In the genomic region with DNA sequence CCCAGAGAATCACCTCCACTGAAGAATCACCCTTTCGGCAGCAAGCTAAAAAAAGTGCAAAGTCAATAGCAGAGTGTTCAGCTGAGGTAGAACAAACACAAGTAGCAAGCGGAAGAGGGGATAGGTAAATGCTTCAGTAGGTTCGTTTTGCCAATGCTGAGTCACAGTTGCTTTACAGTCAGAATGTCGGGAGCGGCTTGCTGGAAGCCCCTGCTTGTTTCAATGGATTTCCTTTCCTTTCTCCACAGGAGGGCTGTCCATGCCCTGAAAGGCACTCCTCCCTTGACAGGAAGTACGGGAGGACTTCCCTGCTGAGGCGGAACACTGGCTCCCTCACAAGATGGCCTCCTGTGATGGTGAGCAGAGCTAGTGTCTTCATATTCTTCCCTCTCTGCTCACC, we compare ENCODE assay signal across 15 cellular contexts.
DNase-seq lines count a peak whose midpoint lies in the region; FAIRE-seq and TF ChIP-seq lines count a peak whose summit lies in the region.
"Had no signal": no experiment of that assay in that cellular context is flagged by ENCODE, and none has a peak within 500 bp of the region (broad histone marks: within the 10 kb centered on the region; RNA-seq: fewer than 3 reads in every experiment).

No MANE protein-coding gene starts in this region.

- no peak overlapping the region for H2BK5ac ChIP-seq in mesendoderm (ENCODE audit: low read length)

- H3K36me3 ChIP-seq in bronchial epithelial cell (ENCODE audit: control insufficient read depth, insufficient read depth, low read length) (no peaks in the 10 kb centered on the region), mesendoderm (ENCODE audit: control insufficient read depth, insufficient read depth, low read length) (no peaks in the 10 kb centered on the region)

- no peaks in the 10 kb centered on the region for H3K79me2 ChIP-seq in mesendoderm (ENCODE audit: control insufficient read depth, insufficient read depth, low read length)

- in situ Hi-C loops in Caki2 (cut with HindIII; ENCODE audit: low pct_unique_long_range_greater_than_20kb, low sequenced_read_pairs): no loop called here

- FAIRE-seq in bronchial epithelial cell (lab: Jason Lieb, UNC) (peak; percentile 18), frontal cortex (lab: Jason Lieb, UNC) (no peak)

- no peak overlapping the region for H4K5ac ChIP-seq in mesendoderm (ENCODE audit: low read length)

- no peak overlapping the region for H3K4me3 ChIP-seq in bronchial epithelial cell (ENCODE audit: low read depth, low read length)
- no peak overlapping the region for H3K4me3 ChIP-seq in mesendoderm (ENCODE audit: low read length)

- no peak for TF ChIP-seq CTCF in bronchial epithelial cell (IDR thresholded peaks at IDR 0.05; ENCODE audit: insufficient read depth, low read length, severe bottlenecking)

- H4K8ac ChIP-seq in mesendoderm (ENCODE audit: low read depth, low read length): no peak overlapping the region

- H3K27me3 ChIP-seq in bronchial epithelial cell (ENCODE audit: control insufficient read depth, insufficient read depth, low read length): no peaks in the 10 kb centered on the region
- H3K27me3 ChIP-seq in mesendoderm (ENCODE audit: insufficient read depth, low read length, poor library complexity): no peaks in the 10 kb centered on the region

- no peak overlapping the region for H3K23ac ChIP-seq in mesendoderm (ENCODE audit: low read length)

- no peaks in the 10 kb centered on the region for H3K79me1 ChIP-seq in mesendoderm (ENCODE audit: low read length)

- H3K9ac ChIP-seq in mesendoderm (ENCODE audit: low read length): no peak overlapping the region

- no CpG with 5 or more reads among the region's 7 CpGs for WGBS in mesendoderm (ENCODE audit: extremely low coverage, insufficient coverage, low lambda C conversion rate)

- H3K27ac ChIP-seq in mesendoderm (ENCODE audit: low read depth, low read length): no peak overlapping the region

- H2AK5ac ChIP-seq in mesendoderm (ENCODE audit: low read length): no peak overlapping the region

- H2BK15ac ChIP-seq in mesendoderm (replicated peaks; ENCODE audit: low read depth): no peak overlapping the region

- DNase-seq in Caki2 (ENCODE audit: low read depth) (peak; percentile 71), NCI-H460 (ENCODE audit: extremely low read depth, low read depth) (peak; percentile 34), bronchial epithelial cell (ENCODE audit: low read depth) (no peak), mesendoderm (peak; percentile 55), MV-4-11 (lab: John Stamatoyannopoulos, UW) (no peak), frontal cortex (ENCODE audit: low spot score in 2 of 2) (no peak), SKM-1 (lab: John Stamatoyannopoulos, UW; ENCODE audit: unreplicated experiment) (no peak)
- DNase-seq: COR-L47, KBM-7, NCI-H1092, NCI-H1694, NCI-H2107, NCI-H2227 treated with DMSO at 0.1 percent for 48 hours, NCI-H526, RPMI8226 had no signal

- no peak overlapping the region for H3K4ac ChIP-seq in mesendoderm (ENCODE audit: low read depth, low read length)

- H2BK120ac ChIP-seq in mesendoderm (ENCODE audit: low read depth, low read length): peak overlapping the region; percentile 88

- H3K4me2 ChIP-seq in mesendoderm (ENCODE audit: low read length): no peak overlapping the region

- peak overlapping the region; percentile 9 for H3K18ac ChIP-seq in mesendoderm (ENCODE audit: low read length)

- H3K4me1 ChIP-seq in mesendoderm (ENCODE audit: control insufficient read depth, low read depth, low read length): no peaks in the 10 kb centered on the region

- H3K56ac ChIP-seq in mesendoderm (ENCODE audit: low read length): no peak overlapping the region

Comparison
In these comparisons a context has a peak if more than half of its experiments do, and no peak if none do; other contexts are left out.
1. DNase-seq: peak in Caki2 (single experiment), NCI-H460 (single experiment) and mesendoderm (single experiment); none in bronchial epithelial cell (single experiment), MV-4-11 (single experiment), frontal cortex (0 of 2) and SKM-1 (single experiment).